In genomic region chr22:28711820-28712777, GRCh38 we compare ENCODE assay signal across 1 cellular context.
TF ChIP-seq lines count a peak whose summit lies in the region.

No MANE protein-coding gene starts in this region.

TF ChIP-seq in HepG2, 621 proteins besides CTCF, POLR2A, EP300 and RAD21 (continues in another document):
- TF ChIP-seq RFX3 (CRISPR knock-in tag; IDR thresholded peaks at IDR 0.05): no peak
- TF ChIP-seq GABPB1 (CRISPR knock-in tag; IDR thresholded peaks at IDR 0.05): no peak
- TF ChIP-seq ZNF776 (CRISPR knock-in tag; IDR thresholded peaks at IDR 0.05): no peak
- no peak for TF ChIP-seq MED8 (CRISPR knock-in tag; IDR thresholded peaks at IDR 0.05; ENCODE audit: insufficient replicate concordance)
- TF ChIP-seq ZNF652 (CRISPR knock-in tag; IDR thresholded peaks at IDR 0.05; ENCODE audit: borderline replicate concordance, low read depth): no peak
- TF ChIP-seq SNAPC2 (CRISPR knock-in tag; IDR thresholded peaks at IDR 0.05): no peak
- TF ChIP-seq ZFP91 (CRISPR knock-in tag; IDR thresholded peaks at IDR 0.05; ENCODE audit: borderline replicate concordance): no peak
- TF ChIP-seq ZNF644 (CRISPR knock-in tag; IDR thresholded peaks at IDR 0.05; ENCODE audit: low read depth): no peak
- no peak for TF ChIP-seq REXO4 (CRISPR knock-in tag; IDR thresholded peaks at IDR 0.05; ENCODE audit: borderline replicate concordance)
- TF ChIP-seq NFKBIZ (CRISPR knock-in tag; IDR thresholded peaks at IDR 0.05): no peak
- no peak for TF ChIP-seq ZHX1 (CRISPR knock-in tag; IDR thresholded peaks at IDR 0.05; ENCODE audit: low read depth)
- TF ChIP-seq MIXL1 (CRISPR knock-in tag; IDR thresholded peaks at IDR 0.05): no peak
- TF ChIP-seq ZNF142 (CRISPR knock-in tag; IDR thresholded peaks at IDR 0.05): no peak
- no peak for TF ChIP-seq E2F1 (CRISPR knock-in tag; IDR thresholded peaks at IDR 0.05)
- no peak for TF ChIP-seq CSRNP2 (CRISPR knock-in tag; conservative IDR thresholded peaks at IDR 0.05; ENCODE audit: low read depth)
- no peak for TF ChIP-seq FUBP1 (CRISPR knock-in tag; IDR thresholded peaks at IDR 0.05; ENCODE audit: borderline replicate concordance)
- no peak for TF ChIP-seq CREBL2 (CRISPR knock-in tag; IDR thresholded peaks at IDR 0.05; ENCODE audit: borderline replicate concordance)
- TF ChIP-seq UBTF (CRISPR knock-in tag; IDR thresholded peaks at IDR 0.05): no peak
- TF ChIP-seq ZNF557 (CRISPR knock-in tag; IDR thresholded peaks at IDR 0.05): no peak
- no peak for TF ChIP-seq ZBTB25 (CRISPR knock-in tag; IDR thresholded peaks at IDR 0.05)
- peak; percentile 53 for TF ChIP-seq MAFF (IDR thresholded peaks at IDR 0.05; ENCODE audit: low read depth, low read length)
- 0 out of 2 replicates have a peak, but pooled peaks have one; percentile 51 for TF ChIP-seq ARNTL (CRISPR knock-in tag; IDR thresholded peaks at IDR 0.05)
- peak; percentile 31; the same call in 1 of the 2 replicates for TF ChIP-seq ZNF331 (CRISPR knock-in tag; IDR thresholded peaks at IDR 0.05)
- no peak for TF ChIP-seq ZBTB4 (CRISPR knock-in tag; IDR thresholded peaks at IDR 0.05; ENCODE audit: borderline replicate concordance)
- TF ChIP-seq MTA1 (CRISPR knock-in tag; IDR thresholded peaks at IDR 0.05; ENCODE audit: borderline replicate concordance): no peak
- no peak for TF ChIP-seq BRF2 (CRISPR knock-in tag; IDR thresholded peaks at IDR 0.05)
- TF ChIP-seq DNMT1 (CRISPR knock-in tag; IDR thresholded peaks at IDR 0.05): no peak
